In the genomic region with DNA sequence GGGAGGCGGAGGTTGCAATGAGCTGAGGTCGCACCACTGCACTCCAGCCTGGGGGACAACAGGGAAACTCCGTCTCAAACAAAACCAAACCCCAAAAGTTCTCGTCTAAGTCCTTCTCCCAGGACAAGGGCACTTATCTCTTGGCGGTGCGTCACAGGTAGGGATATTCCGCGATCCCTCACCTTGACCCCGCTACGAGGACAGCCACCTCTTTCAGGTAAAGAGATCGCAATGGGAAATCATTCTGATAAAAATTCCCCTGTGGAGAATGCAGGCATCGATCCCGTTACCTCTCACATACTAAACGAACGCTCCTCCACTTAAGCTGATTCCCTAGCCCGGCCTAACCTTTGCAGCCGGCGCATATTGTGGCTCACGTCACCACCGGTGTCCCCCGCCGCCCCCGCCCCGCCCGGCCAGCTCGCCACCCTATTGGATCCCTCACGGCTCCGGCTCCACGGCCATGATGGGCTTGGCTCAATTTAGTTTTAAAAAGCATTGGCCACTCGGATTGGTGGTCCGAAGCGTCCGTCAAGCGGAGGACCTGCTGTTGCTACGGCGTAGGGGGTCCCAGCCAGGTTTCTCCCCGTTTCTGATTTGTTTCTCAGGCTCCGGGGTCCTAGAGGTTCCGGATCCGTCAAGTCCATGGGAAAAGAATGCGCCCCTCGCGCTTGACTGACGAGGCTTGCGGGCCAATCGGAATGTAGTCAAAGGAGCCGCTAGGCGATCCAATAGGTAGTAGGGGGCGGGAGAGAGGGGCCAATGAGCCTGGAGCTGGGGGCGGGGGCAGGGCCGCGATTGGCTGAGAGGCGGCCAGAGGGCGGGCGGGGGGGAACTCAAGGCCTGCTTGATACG, we compare ENCODE assay signal across 1 cellular context.
TF ChIP-seq lines count a peak whose summit lies in the region.

No MANE protein-coding gene starts in this region.

TF ChIP-seq in HepG2, 621 proteins besides CTCF, POLR2A, EP300 and RAD21 (continued from another document):
- TF ChIP-seq, protein P1, sequence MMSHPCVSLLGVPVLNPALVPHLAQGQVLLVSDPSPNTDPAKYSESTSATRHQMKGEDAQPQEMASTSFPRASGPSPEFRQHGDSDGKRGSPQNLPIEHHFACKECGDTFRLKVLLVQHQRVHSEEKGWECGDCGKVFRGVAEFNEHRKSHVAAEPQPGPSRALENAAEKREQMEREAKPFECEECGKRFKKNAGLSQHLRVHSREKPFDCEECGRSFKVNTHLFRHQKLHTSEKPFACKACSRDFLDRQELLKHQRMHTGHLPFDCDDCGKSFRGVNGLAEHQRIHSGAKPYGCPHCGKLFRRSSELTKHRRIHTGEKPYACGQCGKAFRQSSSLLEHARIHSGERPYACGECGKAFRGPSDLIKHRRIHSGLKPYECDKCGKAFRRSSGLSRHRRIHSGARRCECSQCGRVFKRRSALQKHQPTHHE (CRISPR knock-in tag; IDR thresholded peaks at IDR 0.05; ENCODE audit: borderline replicate concordance) = 0 out of 2 replicates have a peak, but pooled peaks have one; percentile 44
- TF ChIP-seq PAWR (CRISPR knock-in tag; IDR thresholded peaks at IDR 0.05; ENCODE audit: borderline replicate concordance) = no peak
- TF ChIP-seq ARNT (IDR thresholded peaks at IDR 0.05) = no peak
- peak; percentile 74; the same call in 1 of the 2 replicates for TF ChIP-seq NFKBIZ (CRISPR knock-in tag; IDR thresholded peaks at IDR 0.05)
- no peak for TF ChIP-seq ZSCAN20 (CRISPR knock-in tag; IDR thresholded peaks at IDR 0.05; ENCODE audit: borderline replicate concordance)
